8 cellular contexts compared by ENCODE assay signal in the genomic region with DNA sequence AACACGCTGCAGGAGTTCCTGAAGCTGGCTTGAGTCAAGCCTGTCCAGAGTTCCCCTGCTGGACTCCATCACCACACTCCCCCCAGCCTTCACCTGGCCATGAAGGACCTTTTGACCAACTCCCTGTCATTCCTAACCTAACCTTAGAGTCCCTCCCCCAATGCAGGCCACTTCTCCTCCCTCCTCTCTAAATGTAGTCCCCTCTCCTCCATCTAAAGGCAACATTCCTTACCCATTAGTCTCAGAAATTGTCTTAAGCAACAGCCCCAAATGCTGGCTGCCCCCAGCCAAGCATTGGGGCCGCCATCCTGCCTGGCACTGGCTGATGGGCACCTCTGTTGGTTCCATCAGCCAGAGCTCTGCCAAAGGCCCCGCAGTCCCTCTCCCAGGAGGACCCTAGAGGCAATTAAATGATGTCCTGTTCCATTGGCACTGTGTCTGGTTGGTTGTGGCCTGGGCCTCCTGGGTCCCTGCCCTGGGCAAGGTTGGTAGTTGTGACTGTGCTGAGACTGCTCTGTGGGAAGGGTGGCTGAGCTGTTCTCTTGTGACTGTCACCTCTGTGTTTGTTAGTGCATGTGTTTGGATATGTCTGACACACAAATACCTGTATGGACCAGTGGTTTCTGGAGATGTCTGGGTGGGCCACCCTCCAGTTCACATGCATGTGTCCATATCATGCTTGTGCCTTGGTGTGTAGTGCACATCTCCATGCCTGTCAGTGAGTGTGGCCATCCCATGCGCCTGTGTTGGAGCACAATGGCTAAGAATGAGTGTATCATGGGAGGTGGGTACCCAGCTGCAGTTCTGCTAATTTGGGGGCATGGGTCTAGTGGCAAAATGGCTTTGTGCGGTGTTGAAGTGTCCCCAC. TPM values are rescaled to one million over a fixed set of nuclear protein-coding genes. Genes with fewer than 3 reads are reported as not detected.
A peak's percentile ranks its signal among the peaks of the same experiment; 100 is the strongest.
DNase-seq lines count a peak whose midpoint lies in the region; ATAC-seq and TF ChIP-seq lines count a peak whose summit lies in the region.

No MANE protein-coding gene starts in this region.

- TF ChIP-seq CTCF in activated B cell treated with CpG ODN at 0.5 μM for 24 hours (IDR thresholded peaks at IDR 0.05) (no peak), fibroblast of the aortic adventitia (IDR thresholded peaks at IDR 0.05; ENCODE audit: insufficient read depth, low read length) (no peak)

- H3K9me3 Mint-ChIP-seq in activated CD4-positive, alpha-beta T cell treated with anti-CD3 and anti-CD28 coated beads for 36 hours (ENCODE audit: low read depth): no peaks in the 10 kb centered on the region
- no peaks in the 10 kb centered on the region for H3K9me3 Mint-ChIP-seq in activated B cell treated with CpG ODN at 0.5 μM for 24 hours
- H3K9me3 Mint-ChIP-seq in stimulated activated memory B cell treated with anti-CD40 and anti-IgM and Interleukin-4, amounts not matched to agents 10 μg/mL and 1 μg/mL and 100 μg/mL, for 72 hours: no peaks in the 10 kb centered on the region

- POLR2A ChIA-PET in activated CD4-positive, alpha-beta T cell treated with anti-CD3 and anti-CD28 coated beads for 36 hours (lab: Charles Lee): interaction anchor here (0.5 kb wide), 1 partner anchor 1356 kb away, joined by 3 read pairs; no protein-coding TSS in a partner anchor
- POLR2A ChIA-PET in activated B cell treated with CpG ODN at 0.5 μM for 24 hours (lab: Charles Lee): interaction anchor here (0.8 to 21.5 kb wide), 5 partner anchors 8 to 47 kb away, joined by 5 to 1638 read pairs (median 9); partner anchors contain the start of genes CD52, CEP85 and UBXN11

- peak overlapping the region; percentile 48 for H3K27ac Mint-ChIP-seq in activated CD4-positive, alpha-beta T cell treated with anti-CD3 and anti-CD28 coated beads for 36 hours
- peak overlapping the region; percentile 82 for H3K27ac Mint-ChIP-seq in activated B cell treated with CpG ODN at 0.5 μM for 24 hours
- H3K27ac Mint-ChIP-seq in stimulated activated memory B cell treated with anti-CD40 and anti-IgM and Interleukin-4, amounts not matched to agents 10 μg/mL and 1 μg/mL and 100 μg/mL, for 72 hours: peak overlapping the region; percentile 77

- no peak for ATAC-seq in activated CD4-positive, alpha-beta T cell treated with anti-CD3 and anti-CD28 coated beads for 36 hours
- ATAC-seq in activated B cell treated with CpG ODN at 0.5 μM for 24 hours (ENCODE audit: low read depth) (no peak), HG02870 (IDR thresholded peaks at IDR 0.05; ENCODE audit: unreplicated experiment) (no peak)
- no peak for ATAC-seq in stimulated activated memory B cell treated with anti-CD40 and anti-IgM and Interleukin-4, amounts not matched to agents 10 μg/mL and 1 μg/mL and 100 μg/mL, for 72 hours

- H3K27me3 Mint-ChIP-seq in activated CD4-positive, alpha-beta T cell treated with anti-CD3 and anti-CD28 coated beads for 36 hours: no peaks in the 10 kb centered on the region
- H3K27me3 Mint-ChIP-seq in activated B cell treated with CpG ODN at 0.5 μM for 24 hours: no peaks in the 10 kb centered on the region
- no peaks in the 10 kb centered on the region for H3K27me3 Mint-ChIP-seq in stimulated activated memory B cell treated with anti-CD40 and anti-IgM and Interleukin-4, amounts not matched to agents 10 μg/mL and 1 μg/mL and 100 μg/mL, for 72 hours

- H3K4me1 Mint-ChIP-seq in activated CD4-positive, alpha-beta T cell treated with anti-CD3 and anti-CD28 coated beads for 36 hours: peaks cover 84% of the 10 kb centered on the region
- peaks cover 83% of the 10 kb centered on the region for H3K4me1 Mint-ChIP-seq in activated B cell treated with CpG ODN at 0.5 μM for 24 hours
- peaks cover 87% of the 10 kb centered on the region for H3K4me1 Mint-ChIP-seq in stimulated activated memory B cell treated with anti-CD40 and anti-IgM and Interleukin-4, amounts not matched to agents 10 μg/mL and 1 μg/mL and 100 μg/mL, for 72 hours

- peak overlapping the region; percentile 78 for H3K4me3 Mint-ChIP-seq in activated CD4-positive, alpha-beta T cell treated with anti-CD3 and anti-CD28 coated beads for 36 hours
- H3K4me3 Mint-ChIP-seq in activated B cell treated with CpG ODN at 0.5 μM for 24 hours: peak overlapping the region; percentile 88
- H3K4me3 Mint-ChIP-seq in stimulated activated memory B cell treated with anti-CD40 and anti-IgM and Interleukin-4, amounts not matched to agents 10 μg/mL and 1 μg/mL and 100 μg/mL, for 72 hours: peak overlapping the region; percentile 97

- intact Hi-C loops in activated CD4-positive, alpha-beta T cell treated with anti-CD3 and anti-CD28 coated beads for 36 hours (cut with DNase I, micrococcal nuclease): no loop called here
- intact Hi-C loops in activated B cell treated with CpG ODN at 0.5 μM for 24 hours (cut with micrococcal nuclease): loop anchor here (10.0 kb wide), 1 partner anchor 1083 kb away; the partner anchor contains the start of gene MAP3K6

- peak; percentile 38 for DNase-seq in activated CD4-positive, alpha-beta T cell treated with anti-CD3 and anti-CD28 coated beads for 36 hours
- no peak for DNase-seq in activated CD4-positive, alpha-beta T cell treated with anti-CD3 and anti-CD28 coated beads, Interleukin-2, amount 50 U/mL, for 1 hour
- DNase-seq in activated B cell treated with CpG ODN at 0.5 μM for 24 hours: no peak
- DNase-seq in fibroblast of the aortic adventitia (ENCODE audit: low read depth): no peak
- no peak for DNase-seq in GOT3 (lab: John Stamatoyannopoulos, UW)
- DNase-seq in NCI-H1694 treated with DMSO at 0.1 percent for 48 hours (lab: John Stamatoyannopoulos, UW): no peak

- CTCF ChIA-PET in activated CD4-positive, alpha-beta T cell treated with anti-CD3 and anti-CD28 coated beads for 36 hours (lab: Charles Lee): interaction anchor here (0.5 to 17.6 kb wide), 4 partner anchors 9 to 109 kb away, joined by 3 to 399 read pairs (median 4); partner anchors contain the start of gene CD52
- CTCF ChIA-PET in activated B cell treated with CpG ODN at 0.5 μM for 24 hours (lab: Charles Lee): interaction anchor here (9.3 kb wide), 1 partner anchor 38 kb away, joined by 240 read pairs; the partner anchor contains the start of gene CD52

- H3K4me3 ChIP-seq in fibroblast of the aortic adventitia (ENCODE audit: low read depth, low read length): peak overlapping the region; percentile 81

- H3K36me3 Mint-ChIP-seq in activated CD4-positive, alpha-beta T cell treated with anti-CD3 and anti-CD28 coated beads for 36 hours (ENCODE audit: low read depth): peaks cover 72% of the 10 kb centered on the region
- H3K36me3 Mint-ChIP-seq in activated B cell treated with CpG ODN at 0.5 μM for 24 hours (ENCODE audit: low read depth): peaks cover 45% of the 10 kb centered on the region
- H3K36me3 Mint-ChIP-seq in stimulated activated memory B cell treated with anti-CD40 and anti-IgM and Interleukin-4, amounts not matched to agents 10 μg/mL and 1 μg/mL and 100 μg/mL, for 72 hours: peaks cover 48% of the 10 kb centered on the region

RNA-seq across cellular contexts. Expression of gene SH3BGRL3, which starts 1.4 kb away (rescaled TPM):
- total RNA-seq in activated CD4-positive, alpha-beta T cell treated with anti-CD3 and anti-CD28 coated beads for 36 hours: 100 to 1,000 TPM; 267 to 381 TPM
- total RNA-seq in activated B cell treated with CpG ODN at 0.5 μM for 24 hours (265 and 285 TPM in 2 replicates), fibroblast of the aortic adventitia (ENCODE audit: low replicate concordance) (18.1 and 114 TPM in 2 replicates)

RNA-seq across cellular contexts. Expression of gene UBXN11, which starts 25.1 kb away (rescaled TPM):
- 10 to 100 TPM; 19.4 to 22.2 TPM for total RNA-seq in activated CD4-positive, alpha-beta T cell treated with anti-CD3 and anti-CD28 coated beads for 36 hours
- total RNA-seq in activated B cell treated with CpG ODN at 0.5 μM for 24 hours: 35.5 and 36.9 TPM in 2 replicates
- total RNA-seq in fibroblast of the aortic adventitia (ENCODE audit: low replicate concordance): 5.2 and 8.9 TPM in 2 replicates

RNA-seq across cellular contexts. Expression of gene CD52, which starts 36.4 kb away (rescaled TPM):
- total RNA-seq in activated CD4-positive, alpha-beta T cell treated with anti-CD3 and anti-CD28 coated beads for 36 hours: 100 to 1,000 TPM; 216 to 217 TPM
- total RNA-seq in activated B cell treated with CpG ODN at 0.5 μM for 24 hours (449 and 499 TPM in 2 replicates), fibroblast of the aortic adventitia (ENCODE audit: low replicate concordance) (not detected in 2 replicates)

RNA-seq across cellular contexts. Expression of gene CEP85, which starts 47.3 kb away (rescaled TPM):
- total RNA-seq in activated CD4-positive, alpha-beta T cell treated with anti-CD3 and anti-CD28 coated beads for 36 hours: 10 to 100 TPM; 31.1 to 31.9 TPM
- total RNA-seq in activated B cell treated with CpG ODN at 0.5 μM for 24 hours (13.8 and 16.4 TPM in 2 replicates), fibroblast of the aortic adventitia (ENCODE audit: low replicate concordance) (5.6 and 12.9 TPM in 2 replicates)

Comparison
In these comparisons a context has a peak if more than half of its experiments do, and no peak if none do; other contexts are left out.
1. RNA of gene CD52, which starts 36.4 kb away (total RNA-seq): 449 to 499 TPM in activated B cell treated with CpG ODN at 0.5 μM for 24 hours and 216 to 217 TPM in activated CD4-positive, alpha-beta T cell treated with anti-CD3 and anti-CD28 coated beads for 36 hours; not detected in fibroblast of the aortic adventitia; every median in the first group is over 100 times any median in the second.
2. Peak in every context shown above with its lines, with median percentiles within 50 percentile points of each other: H3K27ac Mint-ChIP-seq and H3K4me3 Mint-ChIP-seq.